ENCODE assay signal across 22 cellular contexts in genomic region chr6:156193381-156193780, GRCh38.
"Had no signal": no experiment of that assay in that cellular context is flagged by ENCODE, and none has a peak within 500 bp of the region (broad histone marks: within the 10 kb centered on the region; RNA-seq: fewer than 3 reads in every experiment).

No MANE protein-coding gene starts in this region.

- H3K9me3 Mint-ChIP-seq: nephron progenitor cell; stimulated activated naive CD8-positive, alpha-beta T cell treated with anti-CD3 and anti-CD28 coated beads, Interleukin-15, Interleukin-2, amounts not matched to agents 100 ng/mL and 50 ng/mL, for 24 hours had no signal

- DNase-seq: cortex of kidney; endodermal cell; foreskin fibroblast; gastrocnemius medialis; head of caudate nucleus; left ventricle myocardium superior; lower lobe of right lung; naive thymus-derived CD8-positive, alpha-beta T cell; nephron progenitor cell; nucleus accumbens; psoas muscle; right cardiac atrium; spleen; stimulated activated CD4-positive, alpha-beta T cell treated with anti-CD3 and anti-CD28 coated beads, Interleukin-4, amount 100 ng/mL, for 4 hours; stimulated activated naive B cell treated with anti-CD40 and anti-IgM and Interleukin-4, amounts not matched to agents 10 μg/mL and 1 μg/mL and 100 μg/mL, for 72 hours; upper lobe of left lung had no signal

- ATAC-seq: esophagus mucosa; gastrocnemius medialis; left ventricle myocardium superior; lower lobe of right lung; naive thymus-derived CD8-positive, alpha-beta T cell; psoas muscle; right cardiac atrium; stimulated activated naive B cell treated with anti-CD40 and anti-IgM and Interleukin-4, amounts not matched to agents 10 μg/mL and 1 μg/mL and 100 μg/mL, for 72 hours had no signal

- H3K27me3 ChIP-seq: gastrocnemius medialis, spleen, tibial nerve, upper lobe of left lung had no signal

- H3K4me3 Mint-ChIP-seq: endodermal cell; naive thymus-derived CD8-positive, alpha-beta T cell; nephron progenitor cell; stimulated activated naive B cell treated with anti-CD40 and anti-IgM and Interleukin-4, amounts not matched to agents 10 μg/mL and 1 μg/mL and 100 μg/mL, for 72 hours; stimulated activated naive CD8-positive, alpha-beta T cell treated with anti-CD3 and anti-CD28 coated beads, Interleukin-15, Interleukin-2, amounts not matched to agents 100 ng/mL and 50 ng/mL, for 24 hours had no signal

- H3K27me3 Mint-ChIP-seq: naive thymus-derived CD8-positive, alpha-beta T cell; stimulated activated naive B cell treated with anti-CD40 and anti-IgM and Interleukin-4, amounts not matched to agents 10 μg/mL and 1 μg/mL and 100 μg/mL, for 72 hours had no signal

- H3K27ac ChIP-seq: epithelial cell of prostate, gastrocnemius medialis, lower lobe of right lung, psoas muscle, skin epidermis, spleen, thoracic aorta, tibial nerve, upper lobe of left lung had no signal

- H3K9me3 ChIP-seq: gastrocnemius medialis, lower lobe of right lung, psoas muscle, spleen, thoracic aorta, tibial nerve, upper lobe of left lung had no signal

- H3K4me1 Mint-ChIP-seq: endodermal cell had no signal

- H3K27ac Mint-ChIP-seq: endodermal cell; nephron progenitor cell; stimulated activated naive B cell treated with anti-CD40 and anti-IgM and Interleukin-4, amounts not matched to agents 10 μg/mL and 1 μg/mL and 100 μg/mL, for 72 hours; stimulated activated naive CD8-positive, alpha-beta T cell treated with anti-CD3 and anti-CD28 coated beads, Interleukin-15, Interleukin-2, amounts not matched to agents 100 ng/mL and 50 ng/mL, for 24 hours had no signal
